Comparison of ENCODE assay signal across 1 cellular context in genomic region chr2:53753036-53753435, GRCh38.
TF ChIP-seq lines count a peak whose summit lies in the region.

No MANE protein-coding gene starts in this region.

TF ChIP-seq in WTC11, 78 proteins besides CTCF, POLR2A, EP300 and RAD21 (continued from another document):
- TF ChIP-seq PRDM15 (CRISPR knock-in tag; IDR thresholded peaks at IDR 0.05) (no peak), JAZF1 (CRISPR knock-in tag; IDR thresholded peaks at IDR 0.05) (no peak), PRRX2 (CRISPR knock-in tag; IDR thresholded peaks at IDR 0.05) (no peak), NR1H2 (CRISPR knock-in tag; IDR thresholded peaks at IDR 0.05) (no peak)
TF ChIP-seq in WTC11: peak in this region for 0.
